8 cellular contexts compared by ENCODE assay signal in genomic region chr1:108877858-108878257, GRCh38. TPM values are rescaled to one million over a fixed set of nuclear protein-coding genes. Genes with fewer than 3 reads are reported as not detected.
DNase-seq lines count a peak whose midpoint lies in the region; ATAC-seq, FAIRE-seq and TF ChIP-seq lines count a peak whose summit lies in the region.

No MANE protein-coding gene starts in this region.

- H3K4me3 Mint-ChIP-seq in neural progenitor cell: peak overlapping the region; percentile 98

- H3K4me1 ChIP-seq in OCI-LY3 (ENCODE audit: low read length): peaks cover 6% of the 10 kb centered on the region; the same call in 1 of the 2 replicates
- no peaks in the 10 kb centered on the region for H3K4me1 ChIP-seq in endocrine pancreas (ENCODE audit: control insufficient read depth, insufficient read depth, low read length)
- H3K4me1 ChIP-seq in neural progenitor cell: peaks cover 10% of the 10 kb centered on the region
- H3K4me1 ChIP-seq in pancreas: peaks cover 0 to 4% (median 0%) of the 10 kb centered on the region in 3 donors

- no peaks in the 10 kb centered on the region for H3K27me3 Mint-ChIP-seq in neural progenitor cell (ENCODE audit: insufficient read depth, low read depth)

- WGBS in pancreas, 2 donors: 17 to 18% methylated on average over 8 of the region's 8 CpGs

- H3K4me3 ChIP-seq in OCI-LY3 (ENCODE audit: low read length) (peak overlapping the region; percentile 97), endocrine pancreas (ENCODE audit: control insufficient read depth, insufficient read depth, low read length) (peak overlapping the region; percentile 71), neural progenitor cell (peak overlapping the region; percentile 73), pancreas (peak overlapping the region in 2 of 4 donors; percentile 90 to 92)

- H3K36me3 ChIP-seq in OCI-LY3 (replicated peaks; ENCODE audit: low read depth, low read length): no peaks in the 10 kb centered on the region
- no peaks in the 10 kb centered on the region for H3K36me3 ChIP-seq in endocrine pancreas (ENCODE audit: control insufficient read depth, insufficient read depth, low read length)
- H3K36me3 ChIP-seq in neural progenitor cell: no peaks in the 10 kb centered on the region
- H3K36me3 ChIP-seq in pancreas: no peaks in the 10 kb centered on the region

- peaks cover 12% of the 10 kb centered on the region for H3F3A ChIP-seq in neural progenitor cell (ENCODE audit: low read depth)

- no peaks in the 10 kb centered on the region for H3K27me3 ChIP-seq in OCI-LY3 (ENCODE audit: low read depth, low read length)
- H3K27me3 ChIP-seq in endocrine pancreas (ENCODE audit: control insufficient read depth, insufficient read depth, low read length): no peaks in the 10 kb centered on the region
- peaks cover 12% of the 10 kb centered on the region for H3K27me3 ChIP-seq in neural progenitor cell
- no peaks in the 10 kb centered on the region for H3K27me3 ChIP-seq in pancreas

- peak overlapping the region; percentile 88; the same call in 1 of the 2 replicates for H2AFZ ChIP-seq in OCI-LY3 (ENCODE audit: low read depth, low read length)
- no peak overlapping the region for H2AFZ ChIP-seq in neural progenitor cell (replicated peaks)

- DNase-seq in NCI-H524 (lab: John Stamatoyannopoulos, UW): peak; percentile 6 to 22
- DNase-seq in NCI-H524 treated with DMSO at 0.1 percent for 48 hours (lab: John Stamatoyannopoulos, UW): no peak
- peak; percentile 11 for DNase-seq in neural progenitor cell (ENCODE audit: low spot score)
- DNase-seq in pancreas: no peak

- peaks cover 4% of the 10 kb centered on the region for H3K36me3 Mint-ChIP-seq in neural progenitor cell

- TF ChIP-seq CTCF in OCI-LY3 (IDR thresholded peaks at IDR 0.05; ENCODE audit: low read depth, low read length): no peak
- TF ChIP-seq CTCF in neural progenitor cell (IDR thresholded peaks at IDR 0.05): no peak
- TF ChIP-seq CTCF in pancreas (IDR thresholded peaks at IDR 0.05): no peak

- no peaks in the 10 kb centered on the region for H3K9me3 Mint-ChIP-seq in neural progenitor cell

- ATAC-seq in HG03159 (IDR thresholded peaks at IDR 0.05; ENCODE audit: unreplicated experiment): no peak
- ATAC-seq in pancreas: no peak
- ATAC-seq in HG03469 (IDR thresholded peaks at IDR 0.05; ENCODE audit: unreplicated experiment): no peak

- peak overlapping the region; percentile 92 for H3K4me2 ChIP-seq in OCI-LY3 (ENCODE audit: low read length)
- peak overlapping the region; percentile 79 for H3K4me2 ChIP-seq in neural progenitor cell

- H3K9ac ChIP-seq in OCI-LY3 (ENCODE audit: low read length) (peak overlapping the region; percentile 69), endocrine pancreas (ENCODE audit: control insufficient read depth, insufficient read depth, low read length) (no peak overlapping the region), neural progenitor cell (no peak overlapping the region)

- intact Hi-C loops in pancreas (cut with DNase I): no loop called here

- H3K27ac ChIP-seq in OCI-LY3 (ENCODE audit: low read length) (no peak overlapping the region), neural progenitor cell (no peak overlapping the region), pancreas (no peak overlapping the region)

- H3K9me3 ChIP-seq in OCI-LY3 (ENCODE audit: insufficient read depth, low read length) (no peaks in the 10 kb centered on the region), endocrine pancreas (ENCODE audit: control insufficient read depth, low read length) (no peaks in the 10 kb centered on the region), neural progenitor cell (ENCODE audit: low read depth) (no peaks in the 10 kb centered on the region), pancreas (no peaks in the 10 kb centered on the region)

- no peaks in the 10 kb centered on the region for H4K20me1 ChIP-seq in OCI-LY3 (ENCODE audit: insufficient read depth, low read length)
- peaks cover 1% of the 10 kb centered on the region for H4K20me1 ChIP-seq in neural progenitor cell (ENCODE audit: low read depth)

- H3K27ac Mint-ChIP-seq in neural progenitor cell: peak overlapping the region; percentile 70

- no peak for FAIRE-seq in pancreas (lab: Jason Lieb, UNC)

- H3K4me1 Mint-ChIP-seq in neural progenitor cell: peaks cover 19% of the 10 kb centered on the region

- no peaks in the 10 kb centered on the region for H3K79me2 ChIP-seq in OCI-LY3 (ENCODE audit: low read length)
- peaks cover 40% of the 10 kb centered on the region for H3K79me2 ChIP-seq in neural progenitor cell (ENCODE audit: low read depth)

RNA-seq across cellular contexts. Expression of gene GPSM2, which starts 1.1 kb away (rescaled TPM):
- total RNA-seq in neural progenitor cell (ENCODE audit: low replicate concordance): 25.7 and 35.4 TPM in 2 replicates
- 1 to 10 TPM in 3 of 6 donors, under 1 TPM in 3; 0.19 to 1.6 (median 0.74) TPM for total RNA-seq in pancreas
- polyA plus RNA-seq in pancreas: under 1 TPM; 0.42 to 0.92 TPM

RNA-seq across cellular contexts. Expression of gene AKNAD1, which starts 21.0 kb away (rescaled TPM):
- total RNA-seq in neural progenitor cell (ENCODE audit: low replicate concordance): not detected in 2 replicates
- total RNA-seq in pancreas: not detected
- under 1 TPM in 1 of 2 donors, not detected in 1; 0.23 TPM for polyA plus RNA-seq in pancreas

Comparison
In these comparisons a context has a peak if more than half of its experiments do, and no peak if none do; other contexts are left out.
1. DNase-seq: peak in NCI-H524 (2 of 2) and neural progenitor cell (single experiment); none in NCI-H524 treated with DMSO at 0.1 percent for 48 hours (single experiment) and pancreas (0 of 6).
2. RNA of gene GPSM2, which starts 1.1 kb away (total RNA-seq): 25.7 to 35.4 TPM in neural progenitor cell; 0.19 to 1.6 TPM in pancreas; every median in the first group is over 10 times any median in the second.